Comparison of ENCODE assay signal across 21 cellular contexts in the genomic region with DNA sequence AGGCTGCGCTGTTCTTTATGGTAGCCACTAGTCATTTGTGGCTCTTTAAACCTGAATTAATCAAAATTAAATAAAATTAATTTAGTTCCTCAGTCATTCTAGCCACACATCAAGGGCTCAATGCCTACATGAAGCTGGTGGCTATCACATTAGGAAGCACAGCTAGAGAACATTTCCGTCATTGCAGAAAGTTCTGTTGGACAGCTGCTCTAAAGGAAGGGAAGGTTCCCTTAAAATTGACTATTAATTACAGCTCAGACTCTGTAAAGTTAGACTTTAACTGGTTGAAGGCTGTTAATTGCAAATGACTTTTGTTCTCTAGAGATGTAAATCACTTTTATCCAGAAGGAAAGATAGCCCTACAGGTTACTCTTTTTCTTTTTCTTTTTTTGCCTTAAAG.
"Had no signal": no experiment of that assay in that cellular context is flagged by ENCODE, and none has a peak within 500 bp of the region (broad histone marks: within the 10 kb centered on the region; RNA-seq: fewer than 3 reads in every experiment).

No MANE protein-coding gene starts in this region.

- H3K4me3 Mint-ChIP-seq: activated CD8-positive, alpha-beta T cell treated with anti-CD3 and anti-CD28 coated beads, Interleukin-2, amount 10 ng/mL, durations not matched to agents 7 days and 5 days; activated naive CD8-positive, alpha-beta T cell treated with anti-CD3 and anti-CD28 coated beads, Interleukin-2, amount 50 U/mL, for 24 hours; activated T-helper 1 cell treated with anti-CD3 and anti-CD28 coated beads, Interleukin-12 subunit alpha, Interleukin-12 subunit beta, Interleukin-2, Interleukin-4 antibody, amounts not matched to agents 30 ng/mL and 10 ng/mL and 1 ng/mL, durations not matched to agents 14 hours and 24 hours and 36 hours; dendritic cell treated with granulocyte-macrophage colony-stimulating factor and Interleukin-4, amounts not matched to agents 40 ng/mL and 50 ng/mL, for 4 days; naive thymus-derived CD4-positive, alpha-beta T cell; type B pancreatic cell had no signal

- H3K9me3 ChIP-seq: body of pancreas, mucosa of descending colon had no signal

- H3K4me3 ChIP-seq: body of pancreas, cardiac muscle cell, mucosa of descending colon had no signal

- DNase-seq: activated CD4-positive, alpha-beta T cell treated with anti-CD3 and anti-CD28 coated beads, Interleukin-2, amount 50 U/mL, for 1 hour; activated CD4-positive, CD25-positive, alpha-beta regulatory T cell treated with anti-CD3 and anti-CD28 coated beads, Interleukin-2, amount 50 U/mL, for 72 hours; activated CD8-positive, alpha-beta T cell treated with anti-CD3 and anti-CD28 coated beads, Interleukin-2, amount 10 ng/mL, durations not matched to agents 7 days and 5 days; activated gamma-delta T cell; activated naive CD4-positive, alpha-beta T cell treated with anti-CD3 and anti-CD28 coated beads, Interleukin-2, amount 50 U/mL, for 16 hours; activated naive CD8-positive, alpha-beta T cell treated with anti-CD3 and anti-CD28 coated beads, Interleukin-2, amount 50 U/mL, for 24 hours; effector CD8-positive, alpha-beta T cell; foreskin melanocyte; naive thymus-derived CD4-positive, alpha-beta T cell; stimulated activated CD4-positive, alpha-beta T cell treated with anti-CD3 and anti-CD28 coated beads, Interleukin-1b, Interleukin-23, amount 100 ng/mL, for 48 hours; T-helper 1 cell; WERI-Rb-1 had no signal

- H3K27me3 ChIP-seq: body of pancreas, cardiac muscle cell had no signal

- H3K27ac ChIP-seq: body of pancreas, cardiac muscle cell, WERI-Rb-1 had no signal

- H3K4me1 ChIP-seq: body of pancreas had no signal

- H3K27me3 Mint-ChIP-seq: activated naive CD8-positive, alpha-beta T cell treated with anti-CD3 and anti-CD28 coated beads, Interleukin-2, amount 50 U/mL, for 24 hours; dendritic cell treated with granulocyte-macrophage colony-stimulating factor and Interleukin-4, amounts not matched to agents 40 ng/mL and 50 ng/mL, for 4 days; type B pancreatic cell had no signal

- H3K4me1 Mint-ChIP-seq: activated naive CD8-positive, alpha-beta T cell treated with anti-CD3 and anti-CD28 coated beads, Interleukin-2, amount 50 U/mL, for 24 hours; naive thymus-derived CD4-positive, alpha-beta T cell had no signal

- ATAC-seq: activated CD8-positive, alpha-beta T cell treated with anti-CD3 and anti-CD28 coated beads, Interleukin-2, amount 10 ng/mL, durations not matched to agents 7 days and 5 days; activated naive CD8-positive, alpha-beta T cell treated with anti-CD3 and anti-CD28 coated beads, Interleukin-2, amount 50 U/mL, for 24 hours; body of pancreas; left lobe of liver; mucosa of descending colon; naive thymus-derived CD4-positive, alpha-beta T cell had no signal

- H3K36me3 ChIP-seq: cardiac muscle cell, WERI-Rb-1 had no signal

- H3K27ac Mint-ChIP-seq: activated CD8-positive, alpha-beta T cell treated with anti-CD3 and anti-CD28 coated beads, Interleukin-2, amount 10 ng/mL, durations not matched to agents 7 days and 5 days; activated naive CD8-positive, alpha-beta T cell treated with anti-CD3 and anti-CD28 coated beads, Interleukin-2, amount 50 U/mL, for 24 hours; activated T-helper 1 cell treated with anti-CD3 and anti-CD28 coated beads, Interleukin-12 subunit alpha, Interleukin-12 subunit beta, Interleukin-2, Interleukin-4 antibody, amounts not matched to agents 30 ng/mL and 10 ng/mL and 1 ng/mL, durations not matched to agents 14 hours and 24 hours and 36 hours; dendritic cell treated with granulocyte-macrophage colony-stimulating factor and Interleukin-4, amounts not matched to agents 40 ng/mL and 50 ng/mL, for 4 days; naive thymus-derived CD4-positive, alpha-beta T cell; type B pancreatic cell had no signal

- H3K9me3 Mint-ChIP-seq: activated T-helper 1 cell treated with anti-CD3 and anti-CD28 coated beads, Interleukin-12 subunit alpha, Interleukin-12 subunit beta, Interleukin-2, Interleukin-4 antibody, amounts not matched to agents 30 ng/mL and 10 ng/mL and 1 ng/mL, durations not matched to agents 14 hours and 24 hours and 36 hours had no signal

- FAIRE-seq: islet of Langerhans, TTC549 had no signal
